15 cellular contexts compared by ENCODE assay signal in the genomic region with DNA sequence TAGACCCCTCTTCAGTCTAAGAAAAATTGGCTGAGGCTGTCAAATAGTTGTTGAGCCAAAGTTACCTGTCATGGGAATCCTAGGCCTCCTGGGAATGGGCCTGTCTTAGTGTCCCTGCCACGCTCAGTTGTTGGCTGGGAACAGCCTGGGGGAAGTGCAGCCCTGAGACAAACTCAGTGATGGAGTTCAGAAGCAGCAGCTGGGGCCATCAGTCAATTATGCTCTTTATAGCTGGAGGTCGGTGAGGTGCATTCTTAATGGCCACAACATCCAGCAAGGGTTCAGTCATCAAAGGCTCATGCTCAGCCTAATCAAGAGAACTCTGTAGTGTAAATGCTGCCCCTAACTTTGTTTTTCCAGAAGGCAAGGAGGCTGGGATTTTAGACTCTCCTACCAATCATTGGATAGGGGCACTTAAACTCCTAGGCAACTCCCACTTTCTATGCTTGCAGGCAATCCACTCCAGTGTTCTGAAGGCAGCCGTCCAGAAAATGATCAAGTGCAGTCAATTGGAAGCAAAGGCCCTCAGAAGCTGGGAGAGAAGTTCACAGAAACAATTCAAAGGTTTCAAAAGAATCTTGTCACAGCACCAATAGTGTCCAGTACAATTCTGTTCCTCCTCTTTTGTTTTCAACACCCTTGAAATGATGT. TPM values are rescaled to one million over a fixed set of nuclear protein-coding genes. Genes with fewer than 3 reads are reported as not detected.
DNase-seq lines count a peak whose midpoint lies in the region; ATAC-seq and TF ChIP-seq lines count a peak whose summit lies in the region.
"Had no signal": no experiment of that assay in that cellular context is flagged by ENCODE, and none has a peak within 500 bp of the region (broad histone marks: within the 10 kb centered on the region; RNA-seq: fewer than 3 reads in every experiment).

No MANE protein-coding gene starts in this region.

- H3K9me3 ChIP-seq in A673 (ENCODE audit: low read depth, low read length, poor library complexity, severe bottlenecking), result no peaks in the 10 kb centered on the region
- no peaks in the 10 kb centered on the region for H3K9me3 ChIP-seq in left lung

- no peaks in the 10 kb centered on the region for H3K9me3 Mint-ChIP-seq in activated CD4-positive, alpha-beta T cell treated with anti-CD3 and anti-CD28 coated beads, Interleukin-2, amount 10 ng/mL, durations not matched to agents 24 days and 14 days

- no TSS peak for BruUV-seq in A673 (replicated peaks; lab: Mats Ljungman, UMichigan)

- CTCF ChIA-PET in A673 (lab: Charles Lee), result interaction anchor here (1.0 kb wide), 1 partner anchor 15 kb away, joined by 3 read pairs; a partner anchor contains a TSS

- no peaks in the 10 kb centered on the region for H3K36me3 Mint-ChIP-seq in activated CD4-positive, alpha-beta T cell treated with anti-CD3 and anti-CD28 coated beads, Interleukin-2, amount 10 ng/mL, durations not matched to agents 24 days and 14 days (ENCODE audit: low read depth)
- H3K36me3 Mint-ChIP-seq: activated naive CD8-positive, alpha-beta T cell had no signal

- peaks cover 29% of the 10 kb centered on the region for H3K4me1 ChIP-seq in A673 (ENCODE audit: insufficient read depth, low read length, poor library complexity, severe bottlenecking)
- H3K4me1 ChIP-seq in left lung, result no peaks in the 10 kb centered on the region
- H3K4me1 ChIP-seq: foreskin keratinocyte had no signal

- H3K27me3 ChIP-seq in A673 (replicated peaks; ENCODE audit: insufficient read depth, low read depth, low read length, poor library complexity) (no peaks in the 10 kb centered on the region), left lung (no peaks in the 10 kb centered on the region)
- H3K27me3 ChIP-seq: foreskin keratinocyte had no signal

- no peak for TF ChIP-seq CTCF in A673 (conservative IDR thresholded peaks at IDR 0.05; ENCODE audit: low read depth, low read length)
- TF ChIP-seq CTCF in left lung (IDR thresholded peaks at IDR 0.05), result no peak

- H3K27ac ChIP-seq in A673 (ENCODE audit: low read depth, low read length, poor library complexity, severe bottlenecking) (peak overlapping the region; percentile 75), left lung (peak overlapping the region in 1 of 2 donors; percentile 4)
- H3K27ac ChIP-seq: foreskin keratinocyte had no signal

- H3K4me3 Mint-ChIP-seq in activated CD4-positive, alpha-beta T cell treated with anti-CD3 and anti-CD28 coated beads, Interleukin-2, amount 10 ng/mL, durations not matched to agents 24 days and 14 days, result no peak overlapping the region
- H3K4me3 Mint-ChIP-seq: activated CD4-positive, alpha-beta T cell treated with anti-CD3 and anti-CD28 coated beads for 36 hours; activated naive CD8-positive, alpha-beta T cell; central memory CD8-positive, alpha-beta T cell had no signal

- no peak overlapping the region for H3K27ac Mint-ChIP-seq in activated CD4-positive, alpha-beta T cell treated with anti-CD3 and anti-CD28 coated beads, Interleukin-2, amount 10 ng/mL, durations not matched to agents 24 days and 14 days
- H3K27ac Mint-ChIP-seq: activated CD4-positive, alpha-beta T cell treated with anti-CD3 and anti-CD28 coated beads for 36 hours; activated naive CD8-positive, alpha-beta T cell had no signal

- ATAC-seq in left lung, result peak; percentile 85
- no peak for ATAC-seq in GM19351 (IDR thresholded peaks at IDR 0.05; ENCODE audit: unreplicated experiment)
- ATAC-seq: activated CD4-positive, alpha-beta T cell treated with anti-CD3 and anti-CD28 coated beads for 36 hours; foreskin keratinocyte; sciatic nerve had no signal

- H3K4me1 Mint-ChIP-seq in activated CD4-positive, alpha-beta T cell treated with anti-CD3 and anti-CD28 coated beads, Interleukin-2, amount 10 ng/mL, durations not matched to agents 24 days and 14 days, result no peaks in the 10 kb centered on the region
- H3K4me1 Mint-ChIP-seq: activated CD4-positive, alpha-beta T cell treated with anti-CD3 and anti-CD28 coated beads for 36 hours; central memory CD8-positive, alpha-beta T cell had no signal

- DNase-seq in A673 (ENCODE audit: low spot score) (peak; percentile 45), M059J (ENCODE audit: low read depth) (peak; percentile 12), NCI-H748 (lab: John Stamatoyannopoulos, UW; ENCODE audit: unreplicated experiment) (peak; percentile 63), left lung (no peak), AML-193 (lab: John Stamatoyannopoulos, UW) (no peak)
- no peak for DNase-seq in stimulated activated naive CD4-positive, alpha-beta T cell treated with Interleukin-2 at 50 U/mL for 16 hours (lab: John Stamatoyannopoulos, UW)
- no peak for DNase-seq in activated CD4-positive, alpha-beta T cell treated with anti-CD3 and anti-CD28 coated beads, Interleukin-2, amount 10 ng/mL, durations not matched to agents 24 days and 14 days
- DNase-seq: activated CD4-positive, alpha-beta T cell treated with anti-CD3 and anti-CD28 coated beads for 36 hours; activated T-cell treated with anti-CD3 and anti-CD28 coated beads for 4 hours; foreskin keratinocyte; mesenchymal stem cell had no signal

- H3K4me3 ChIP-seq in A673 (ENCODE audit: low read depth, low read length, poor library complexity, severe bottlenecking) (no peak overlapping the region), left lung (no peak overlapping the region)

- intact Hi-C loops in A673 (cut with micrococcal nuclease; ENCODE audit: unreplicated experiment), result loop anchor here (2.0 kb wide), 1 partner anchor 15 kb away; no protein-coding TSS in a partner anchor
- intact Hi-C loops in left lung (cut with DNase I), result no loop called here
- intact Hi-C loops in activated CD4-positive, alpha-beta T cell treated with anti-CD3 and anti-CD28 coated beads, Interleukin-2, amount 10 ng/mL, durations not matched to agents 24 days and 14 days (cut with micrococcal nuclease), result no loop called here

- POLR2A ChIA-PET in A673 (lab: Charles Lee; ENCODE audit: low non-redundant PET), result no interaction called here

- H3K27me3 Mint-ChIP-seq in activated CD4-positive, alpha-beta T cell treated with anti-CD3 and anti-CD28 coated beads, Interleukin-2, amount 10 ng/mL, durations not matched to agents 24 days and 14 days, result peaks cover 1% of the 10 kb centered on the region

- no peaks in the 10 kb centered on the region for H3K36me3 ChIP-seq in A673 (ENCODE audit: insufficient read depth, low read length, poor library complexity, severe bottlenecking)
- no peaks in the 10 kb centered on the region for H3K36me3 ChIP-seq in left lung

RNA-seq across cellular contexts. Expression of a gene that starts 15.0 kb away (rescaled TPM):
- total RNA-seq in A673 (2021) (23.8 and 24.2 TPM in 2 replicates), left lung (10 to 100 TPM in 1 of 2 donors, 1 to 10 TPM in 1; 1.1 to 11.8 TPM)
- 80.4 and 84.8 TPM in 2 replicates for total RNA-seq in M059J (2014; rRNA removed; shearing (Covaris generic))
- total RNA-seq in activated CD4-positive, alpha-beta T cell treated with anti-CD3 and anti-CD28 coated beads, Interleukin-2, amount 10 ng/mL, durations not matched to agents 24 days and 14 days, result not detected in 2 replicates
- total RNA-seq: activated CD4-positive, alpha-beta T cell treated with anti-CD3 and anti-CD28 coated beads for 36 hours had no signal

Comparison
In these comparisons a context has a peak if more than half of its experiments do, and no peak if none do; other contexts are left out.
1. DNase-seq: peak in A673 (single experiment), M059J (single experiment) and NCI-H748 (single experiment); none in left lung (0 of 2), AML-193 (0 of 2), stimulated activated naive CD4-positive, alpha-beta T cell treated with Interleukin-2 at 50 U/mL for 16 hours (single experiment) and activated CD4-positive, alpha-beta T cell treated with anti-CD3 and anti-CD28 coated beads, Interleukin-2, amount 10 ng/mL, durations not matched to agents 24 days and 14 days (single experiment).